Comparison of ENCODE assay signal across 11 cellular contexts in genomic region chr6:28497306-28497705, GRCh38. TPM values are rescaled to one million over a fixed set of nuclear protein-coding genes. Genes with fewer than 3 reads are reported as not detected.
"Had no signal": no experiment of that assay in that cellular context is flagged by ENCODE, and none has a peak within 500 bp of the region (broad histone marks: within the 10 kb centered on the region; RNA-seq: fewer than 3 reads in every experiment).

No MANE protein-coding gene starts in this region.

- H3K4me3 Mint-ChIP-seq: IgD-negative memory B cell had no signal

- ATAC-seq: HepG2 had no signal

- H3K27ac ChIP-seq: HL-60, KMS-11 had no signal

- DNase-seq: IMR-90, Karpas-422, KBM-7, KG1 had no signal

- H3K36me3 Mint-ChIP-seq: IgD-negative memory B cell had no signal

- H3K9me3 Mint-ChIP-seq: IgD-negative memory B cell had no signal

- FAIRE-seq: HepG2, HTR-8/SVneo had no signal

- H3K4me2 ChIP-seq: KMS-11 had no signal

- H3K27ac Mint-ChIP-seq: IgD-negative memory B cell had no signal

- H3K9ac ChIP-seq: KMS-11 had no signal

- H3K4me1 Mint-ChIP-seq: IgD-negative memory B cell had no signal

RNA-seq across cellular contexts. Expression of gene GPX6, which starts 18.3 kb away (rescaled TPM):
- total RNA-seq: HepG2, HT-29, HT1080, IMR-90 had no signal
- polyA plus RNA-seq: HepG2, IgD-negative memory B cell, IMR-90 had no signal

RNA-seq across cellular contexts. Expression of gene GPX5, which starts 28.4 kb away (rescaled TPM):
- total RNA-seq: HepG2, HT-29, HT1080, IMR-90 had no signal
- polyA plus RNA-seq: HepG2, IgD-negative memory B cell, IMR-90 had no signal
